Comparison of ENCODE assay signal across 8 cellular contexts in the genomic region with DNA sequence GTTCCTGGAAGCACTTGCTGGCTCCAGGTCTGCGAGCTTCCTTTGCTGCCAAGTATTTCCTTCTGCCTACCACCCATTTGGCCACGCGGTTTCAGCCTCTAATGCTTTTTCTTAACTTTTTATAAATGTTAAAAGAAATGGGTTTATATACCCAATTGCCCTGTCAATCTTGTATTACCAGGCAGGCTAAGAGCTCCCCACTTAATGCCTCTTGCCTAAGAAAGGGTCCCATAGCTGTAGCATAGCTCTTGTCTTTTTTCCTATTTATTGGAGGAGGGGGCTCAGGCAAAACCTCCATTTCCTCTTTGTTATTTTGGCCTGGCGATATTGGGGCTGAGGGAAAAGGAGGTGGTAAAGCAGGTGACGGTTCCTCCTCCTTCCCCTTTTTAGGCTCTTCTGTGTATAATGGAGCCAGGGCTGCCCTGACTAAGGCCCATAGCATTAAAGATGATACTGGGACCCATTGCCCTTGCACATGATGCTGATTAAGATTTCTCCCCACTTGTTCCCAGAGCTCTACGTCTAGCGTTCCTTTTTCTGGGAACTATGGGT. TPM values are rescaled to one million over a fixed set of nuclear protein-coding genes. Genes with fewer than 3 reads are reported as not detected.
DNase-seq lines count a peak whose midpoint lies in the region; ATAC-seq, FAIRE-seq and TF ChIP-seq lines count a peak whose summit lies in the region.

No MANE protein-coding gene starts in this region.

- H3K27me3 ChIP-seq in heart left ventricle (no peaks in the 10 kb centered on the region), RWPE2 (ENCODE audit: insufficient read depth, poor library complexity, severe bottlenecking) (no peaks in the 10 kb centered on the region), transverse colon (no peaks in the 10 kb centered on the region)

- no peak for TF ChIP-seq POLR2A in heart left ventricle (IDR thresholded peaks at IDR 0.05)
- no peak for TF ChIP-seq POLR2A in transverse colon (IDR thresholded peaks at IDR 0.05)
- no peak for TF ChIP-seq POLR2A in GM12891 (IDR thresholded peaks at IDR 0.05; ENCODE audit: low read depth, low read length)

- no peak for ATAC-seq in heart left ventricle
- ATAC-seq in Right ventricle myocardium inferior, result no peak
- peak; percentile 5; the same call in 2 of the 3 replicates for ATAC-seq in RWPE2 (ENCODE audit: low read depth)

- H3K9me3 ChIP-seq in heart left ventricle (no peaks in the 10 kb centered on the region), RWPE2 (ENCODE audit: severe bottlenecking) (no peaks in the 10 kb centered on the region), transverse colon (no peaks in the 10 kb centered on the region)

- H3K4me3 ChIP-seq in heart left ventricle (peak overlapping the region in 9 of 12 donors; percentile 21 to 44 (median 37)), RWPE2 (ENCODE audit: severe bottlenecking) (no peak overlapping the region), foreskin fibroblast (ENCODE audit: low read depth in 1 of 2, low read length in 2 of 2) (peak overlapping the region; percentile 32 to 38), transverse colon (peak overlapping the region in 3 of 4 donors; percentile 19 to 48 (median 23))

- TF ChIP-seq EP300 in transverse colon (IDR thresholded peaks at IDR 0.05; ENCODE audit: low read depth), result no peak

- no peak for FAIRE-seq in GM12891 (lab: Jason Lieb, UNC)

- intact Hi-C loops in heart left ventricle (cut with DNase I) (loop anchor here in 3 of 10 donors (5.0 kb wide), 2 partner anchors 33 to 38 kb away; partner anchors contain the start of gene ACTR6 (in 2 of the 3)), Right ventricle myocardium inferior (cut with DNase I) (loop anchor here (5.0 kb wide), 1 partner anchor 33 kb away; no protein-coding TSS in a partner anchor), transverse colon (cut with DNase I; ENCODE audit: low total_unique reads) (no loop called here)

- no peaks in the 10 kb centered on the region for H3K36me3 ChIP-seq in heart left ventricle
- no peaks in the 10 kb centered on the region for H3K36me3 ChIP-seq in RWPE2 (ENCODE audit: low read depth)
- H3K36me3 ChIP-seq in transverse colon, result no peaks in the 10 kb centered on the region

- H3K4me1 ChIP-seq in heart left ventricle (peaks cover 0 to 14% (median 5%) of the 10 kb centered on the region in 12 donors), RWPE2 (ENCODE audit: insufficient read depth, poor library complexity, severe bottlenecking) (no peaks in the 10 kb centered on the region), transverse colon (peaks cover 6 to 23% (median 14%) of the 10 kb centered on the region in 4 donors)

- DNase-seq in heart left ventricle (no peak), Right ventricle myocardium inferior (ENCODE audit: missing footprints) (no peak), RWPE2 (ENCODE audit: low spot score) (no peak), foreskin fibroblast (no peak), transverse colon (no peak), SK-N-DZ (ENCODE audit: low spot score) (no peak), GM12891 (ENCODE audit: insufficient read length, low spot score) (no peak)
- DNase-seq in activated CD8-positive, alpha-beta memory T cell treated with anti-CD3 and anti-CD28 coated beads, Interleukin-2, amount 50 U/mL, for 48 hours, result no peak

- H3K27ac ChIP-seq in heart left ventricle (no peak overlapping the region), RWPE2 (ENCODE audit: poor library complexity, severe bottlenecking) (no peak overlapping the region), transverse colon (peak overlapping the region; percentile 80 to 83 (median 82))

- no peak for TF ChIP-seq CTCF in heart left ventricle (IDR thresholded peaks at IDR 0.05)
- TF ChIP-seq CTCF in RWPE2 (IDR thresholded peaks at IDR 0.05; ENCODE audit: poor library complexity, severe bottlenecking), result no peak
- no peak for TF ChIP-seq CTCF in foreskin fibroblast (IDR thresholded peaks at IDR 0.05; ENCODE audit: low read depth, low read length)
- TF ChIP-seq CTCF in transverse colon (IDR thresholded peaks at IDR 0.05), result no peak

- WGBS in heart left ventricle, 4 donors, result 49 to 53% (median 51%) methylated on average over 7 of the region's 7 CpGs
- 46 to 60% methylated on average over 5 to 7 of the region's 7 CpGs for WGBS in transverse colon (ENCODE audit: low coverage in 1 of 2), 2 donors

- in situ Hi-C loops in transverse colon (cut with MboI; ENCODE audit: low pct_ligation_motif_present in 1 of 4, low pct_unique_long_range_greater_than_20kb in 1 of 4, low sequenced_read_pairs in 3 of 4), result no loop called here

TF ChIP-seq in GM12891, 5 proteins besides CTCF, POLR2A, EP300 and RAD21:
- TF ChIP-seq SPI1 (IDR thresholded peaks at IDR 0.05; ENCODE audit: low read depth, low read length), result no peak
- no peak for TF ChIP-seq PAX5 (IDR thresholded peaks at IDR 0.05; ENCODE audit: insufficient read depth, low read length, severe bottlenecking)
- TF ChIP-seq TAF1 (IDR thresholded peaks at IDR 0.05; ENCODE audit: low read depth, low read length), result no peak
- no peak for TF ChIP-seq POU2F2 (IDR thresholded peaks at IDR 0.05; ENCODE audit: low read depth, low read length)
- no peak for TF ChIP-seq POLR2AphosphoS5 (IDR thresholded peaks at IDR 0.05; ENCODE audit: low read depth, low read length)
TF ChIP-seq in GM12891: peak in this region for 0.

RNA-seq across cellular contexts. Expression of gene BLTP3B, which starts 21.6 kb away (rescaled TPM):
- 10 to 100 TPM; 14.0 to 22.4 (median 16.2) TPM for total RNA-seq in heart left ventricle
- polyA plus RNA-seq in heart left ventricle, result 10 to 100 TPM in 1 of 2 donors, 1 to 10 TPM in 1; 3.7 to 18.7 TPM
- total RNA-seq in Right ventricle myocardium inferior, result 10.7 TPM
- 10 to 100 TPM in 3 of 4 donors, 1 to 10 TPM in 1; 3.8 to 44.1 (median 31.5) TPM for total RNA-seq in transverse colon
- 14.0 and 19.6 TPM in 2 replicates for polyA plus RNA-seq in SK-N-DZ (2014; cell fraction: cytosol; rRNA removed)
- polyA plus RNA-seq in SK-N-DZ (2014; cell fraction: nucleus; rRNA removed), result 7.6 and 12.6 TPM in 2 replicates
- 10.2 TPM for polyA plus RNA-seq in GM12891 (2012; ENCODE audit: low read depth, missing spikeins)

RNA-seq across cellular contexts. Expression of gene ACTR6, which starts 36.4 kb away (rescaled TPM):
- total RNA-seq in heart left ventricle (10 to 100 TPM in 8 of 9 donors, 1 to 10 TPM in 1; 8.9 to 29.5 (median 21.9) TPM), Right ventricle myocardium inferior (19.4 TPM), transverse colon (10 to 100 TPM in 3 of 4 donors, 1 to 10 TPM in 1; 4.9 to 35.0 (median 13.7) TPM)
- 10 to 100 TPM in 1 of 2 donors, 1 to 10 TPM in 1; 9.3 to 27.1 TPM for polyA plus RNA-seq in heart left ventricle
- 63.2 and 71.9 TPM in 2 replicates for polyA plus RNA-seq in SK-N-DZ (2014; cell fraction: cytosol; rRNA removed)
- 44.6 and 76.2 TPM in 2 replicates for polyA plus RNA-seq in SK-N-DZ (2014; cell fraction: nucleus; rRNA removed)
- 22.5 TPM for polyA plus RNA-seq in GM12891 (2012; ENCODE audit: low read depth, missing spikeins)

Comparison
In these comparisons a context has a peak if more than half of its experiments do, and no peak if none do; other contexts are left out.
1. H3K27ac ChIP-seq: peak in transverse colon (4 of 4); none in heart left ventricle (0 of 12) and RWPE2 (single experiment).